In the genomic region with DNA sequence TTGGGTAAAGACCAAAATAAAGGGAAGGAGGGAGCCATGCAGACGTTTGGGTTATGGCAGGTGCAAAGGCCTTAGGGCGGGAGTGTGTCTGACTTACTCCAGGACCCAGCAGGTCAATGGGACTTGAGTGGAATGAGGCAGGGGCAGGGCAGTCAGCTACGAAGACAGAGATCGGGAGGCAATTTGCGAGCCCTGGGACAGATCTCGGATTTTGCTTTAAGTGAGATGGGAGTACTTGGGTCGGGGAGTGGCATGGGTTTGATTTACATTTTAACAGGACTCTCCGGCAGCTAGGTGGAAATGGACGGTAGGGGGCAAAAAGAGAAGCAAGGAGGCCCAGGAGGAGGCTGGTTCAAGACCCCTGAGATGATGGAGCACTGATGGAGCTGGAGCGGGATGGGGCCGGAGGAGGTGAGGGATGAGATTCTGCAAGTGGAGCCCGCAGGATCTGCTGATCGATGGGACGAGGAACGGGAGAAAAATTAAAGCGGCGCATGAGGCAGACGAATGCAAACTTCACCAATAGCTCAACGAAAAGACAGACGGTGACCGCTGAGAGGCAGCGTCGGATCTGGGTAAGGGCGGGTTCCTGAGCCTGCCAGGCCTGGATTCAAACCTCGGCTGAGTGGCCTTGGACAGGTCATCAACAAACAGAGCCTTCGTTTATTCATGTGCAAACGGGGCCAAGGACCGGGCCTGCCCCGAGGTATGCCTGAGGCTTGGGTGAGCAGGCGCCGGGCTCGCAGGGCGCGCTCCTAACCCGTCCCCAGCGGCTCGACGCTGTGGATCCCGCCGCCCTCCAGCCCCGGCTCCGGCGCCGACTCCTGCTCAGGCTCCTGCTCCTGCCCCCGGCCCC, we compare ENCODE assay signal across 1 cellular context.
A peak's percentile ranks its signal among the peaks of the same experiment; 100 is the strongest.
TF ChIP-seq lines count a peak whose summit lies in the region.

No MANE protein-coding gene starts in this region.

TF ChIP-seq in HEK293, 187 proteins besides CTCF, POLR2A, EP300 and RAD21 (continued from another document and continues in another):
- TF ChIP-seq, protein P1, sequence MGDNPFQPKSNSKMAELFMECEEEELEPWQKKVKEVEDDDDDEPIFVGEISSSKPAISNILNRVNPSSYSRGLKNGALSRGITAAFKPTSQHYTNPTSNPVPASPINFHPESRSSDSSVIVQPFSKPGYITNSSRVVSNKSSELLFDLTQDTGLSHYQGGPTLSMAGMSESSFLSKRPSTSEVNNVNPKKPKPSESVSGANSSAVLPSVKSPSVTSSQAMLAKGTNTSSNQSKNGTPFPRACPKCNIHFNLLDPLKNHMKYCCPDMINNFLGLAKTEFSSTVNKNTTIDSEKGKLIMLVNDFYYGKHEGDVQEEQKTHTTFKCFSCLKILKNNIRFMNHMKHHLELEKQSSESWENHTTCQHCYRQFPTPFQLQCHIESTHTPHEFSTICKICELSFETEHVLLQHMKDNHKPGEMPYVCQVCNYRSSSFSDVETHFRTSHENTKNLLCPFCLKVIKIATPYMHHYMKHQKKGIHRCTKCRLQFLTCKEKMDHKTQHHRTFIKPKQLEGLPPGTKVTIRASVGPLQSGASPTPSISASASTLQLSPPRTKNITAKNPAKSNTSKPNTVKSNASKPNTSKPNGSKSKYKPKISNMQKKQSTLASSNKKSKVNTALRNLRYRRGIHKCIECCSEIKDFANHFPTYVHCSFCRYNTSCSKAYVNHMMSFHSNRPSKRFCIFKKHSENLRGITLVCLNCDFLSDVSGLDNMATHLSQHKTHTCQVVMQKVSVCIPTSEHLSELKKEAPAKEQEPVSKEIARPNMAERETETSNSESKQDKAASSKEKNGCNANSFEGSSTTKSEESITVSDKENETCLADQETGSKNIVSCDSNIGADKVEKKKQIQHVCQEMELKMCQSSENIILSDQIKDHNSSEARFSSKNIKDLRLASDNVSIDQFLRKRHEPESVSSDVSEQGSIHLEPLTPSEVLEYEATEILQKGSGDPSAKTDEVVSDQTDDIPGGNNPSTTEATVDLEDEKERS (tag by site-specific recombination; IDR thresholded peaks at IDR 0.05): no peak
- no peak for TF ChIP-seq ZFHX2 (tag by site-specific recombination; conservative IDR thresholded peaks at IDR 0.05)
- no peak for TF ChIP-seq ZNF776 (tag by site-specific recombination; IDR thresholded peaks at IDR 0.05; ENCODE audit: borderline replicate concordance)
- peak; percentile 59; the same call in 1 of the 2 replicates for TF ChIP-seq ZNF394 (tag by site-specific recombination; IDR thresholded peaks at IDR 0.05; ENCODE audit: borderline replicate concordance)
- TF ChIP-seq ZSCAN23 (tag by site-specific recombination; IDR thresholded peaks at IDR 0.05): no peak
- TF ChIP-seq, protein P2, sequence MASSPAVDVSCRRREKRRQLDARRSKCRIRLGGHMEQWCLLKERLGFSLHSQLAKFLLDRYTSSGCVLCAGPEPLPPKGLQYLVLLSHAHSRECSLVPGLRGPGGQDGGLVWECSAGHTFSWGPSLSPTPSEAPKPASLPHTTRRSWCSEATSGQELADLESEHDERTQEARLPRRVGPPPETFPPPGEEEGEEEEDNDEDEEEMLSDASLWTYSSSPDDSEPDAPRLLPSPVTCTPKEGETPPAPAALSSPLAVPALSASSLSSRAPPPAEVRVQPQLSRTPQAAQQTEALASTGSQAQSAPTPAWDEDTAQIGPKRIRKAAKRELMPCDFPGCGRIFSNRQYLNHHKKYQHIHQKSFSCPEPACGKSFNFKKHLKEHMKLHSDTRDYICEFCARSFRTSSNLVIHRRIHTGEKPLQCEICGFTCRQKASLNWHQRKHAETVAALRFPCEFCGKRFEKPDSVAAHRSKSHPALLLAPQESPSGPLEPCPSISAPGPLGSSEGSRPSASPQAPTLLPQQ (tag by site-specific recombination; IDR thresholded peaks at IDR 0.05): peak; percentile 93
- no peak for TF ChIP-seq ZNF768 (tag by site-specific recombination; IDR thresholded peaks at IDR 0.05)
- TF ChIP-seq ZNF121 (tag by site-specific recombination; IDR thresholded peaks at IDR 0.05): peak; percentile 78; the same call in 1 of the 2 replicates
- peak; percentile 28; the same call in 1 of the 2 replicates for TF ChIP-seq KLF9 (tag by site-specific recombination; IDR thresholded peaks at IDR 0.05; ENCODE audit: low read depth)
- TF ChIP-seq, protein P3, sequence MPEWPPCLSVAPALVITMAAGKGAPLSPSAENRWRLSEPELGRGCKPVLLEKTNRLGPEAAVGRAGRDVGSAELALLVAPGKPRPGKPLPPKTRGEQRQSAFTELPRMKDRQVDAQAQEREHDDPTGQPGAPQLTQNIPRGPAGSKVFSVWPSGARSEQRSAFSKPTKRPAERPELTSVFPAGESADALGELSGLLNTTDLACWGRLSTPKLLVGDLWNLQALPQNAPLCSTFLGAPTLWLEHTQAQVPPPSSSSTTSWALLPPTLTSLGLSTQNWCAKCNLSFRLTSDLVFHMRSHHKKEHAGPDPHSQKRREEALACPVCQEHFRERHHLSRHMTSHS (tag by site-specific recombination; IDR thresholded peaks at IDR 0.05): no peak
- peak; percentile 16; the same call in 1 of the 2 replicates for TF ChIP-seq SP2 (tag by site-specific recombination; IDR thresholded peaks at IDR 0.05)
- TF ChIP-seq, protein P4, sequence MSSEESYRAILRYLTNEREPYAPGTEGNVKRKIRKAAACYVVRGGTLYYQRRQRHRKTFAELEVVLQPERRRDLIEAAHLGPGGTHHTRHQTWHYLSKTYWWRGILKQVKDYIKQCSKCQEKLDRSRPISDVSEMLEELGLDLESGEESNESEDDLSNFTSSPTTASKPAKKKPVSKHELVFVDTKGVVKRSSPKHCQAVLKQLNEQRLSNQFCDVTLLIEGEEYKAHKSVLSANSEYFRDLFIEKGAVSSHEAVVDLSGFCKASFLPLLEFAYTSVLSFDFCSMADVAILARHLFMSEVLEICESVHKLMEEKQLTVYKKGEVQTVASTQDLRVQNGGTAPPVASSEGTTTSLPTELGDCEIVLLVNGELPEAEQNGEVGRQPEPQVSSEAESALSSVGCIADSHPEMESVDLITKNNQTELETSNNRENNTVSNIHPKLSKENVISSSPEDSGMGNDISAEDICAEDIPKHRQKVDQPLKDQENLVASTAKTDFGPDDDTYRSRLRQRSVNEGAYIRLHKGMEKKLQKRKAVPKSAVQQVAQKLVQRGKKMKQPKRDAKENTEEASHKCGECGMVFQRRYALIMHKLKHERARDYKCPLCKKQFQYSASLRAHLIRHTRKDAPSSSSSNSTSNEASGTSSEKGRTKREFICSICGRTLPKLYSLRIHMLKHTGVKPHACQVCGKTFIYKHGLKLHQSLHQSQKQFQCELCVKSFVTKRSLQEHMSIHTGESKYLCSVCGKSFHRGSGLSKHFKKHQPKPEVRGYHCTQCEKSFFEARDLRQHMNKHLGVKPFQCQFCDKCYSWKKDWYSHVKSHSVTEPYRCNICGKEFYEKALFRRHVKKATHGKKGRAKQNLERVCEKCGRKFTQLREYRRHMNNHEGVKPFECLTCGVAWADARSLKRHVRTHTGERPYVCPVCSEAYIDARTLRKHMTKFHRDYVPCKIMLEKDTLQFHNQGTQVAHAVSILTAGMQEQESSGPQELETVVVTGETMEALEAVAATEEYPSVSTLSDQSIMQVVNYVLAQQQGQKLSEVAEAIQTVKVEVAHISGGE (tag by site-specific recombination; conservative IDR thresholded peaks at IDR 0.05; ENCODE audit: low read depth): no peak; the same call in 1 of the 2 replicates
- no peak; the same call in 1 of the 2 replicates for TF ChIP-seq ZNF596 (tag by site-specific recombination; IDR thresholded peaks at IDR 0.05)
- TF ChIP-seq ZNF530 (tag by site-specific recombination; IDR thresholded peaks at IDR 0.05; ENCODE audit: low read depth): no peak
- TF ChIP-seq YY2 (tag by site-specific recombination; IDR thresholded peaks at IDR 0.05): no peak
- no peak for TF ChIP-seq ZBTB7A (tag by site-specific recombination; IDR thresholded peaks at IDR 0.05; ENCODE audit: low read depth)
- TF ChIP-seq, protein P5, sequence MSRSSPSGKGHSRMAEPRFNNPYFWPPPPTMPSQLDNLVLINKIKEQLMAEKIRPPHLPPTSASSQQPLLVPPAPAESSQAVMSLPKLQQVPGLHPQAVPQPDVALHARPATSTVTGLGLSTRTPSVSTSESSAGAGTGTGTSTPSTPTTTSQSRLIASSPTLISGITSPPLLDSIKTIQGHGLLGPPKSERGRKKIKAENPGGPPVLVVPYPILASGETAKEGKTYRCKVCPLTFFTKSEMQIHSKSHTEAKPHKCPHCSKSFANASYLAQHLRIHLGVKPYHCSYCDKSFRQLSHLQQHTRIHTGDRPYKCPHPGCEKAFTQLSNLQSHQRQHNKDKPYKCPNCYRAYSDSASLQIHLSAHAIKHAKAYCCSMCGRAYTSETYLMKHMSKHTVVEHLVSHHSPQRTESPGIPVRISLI (tag by site-specific recombination; IDR thresholded peaks at IDR 0.05): no peak
- TF ChIP-seq ZNF133 (tag by site-specific recombination; IDR thresholded peaks at IDR 0.05): no peak
- TF ChIP-seq, protein P6, sequence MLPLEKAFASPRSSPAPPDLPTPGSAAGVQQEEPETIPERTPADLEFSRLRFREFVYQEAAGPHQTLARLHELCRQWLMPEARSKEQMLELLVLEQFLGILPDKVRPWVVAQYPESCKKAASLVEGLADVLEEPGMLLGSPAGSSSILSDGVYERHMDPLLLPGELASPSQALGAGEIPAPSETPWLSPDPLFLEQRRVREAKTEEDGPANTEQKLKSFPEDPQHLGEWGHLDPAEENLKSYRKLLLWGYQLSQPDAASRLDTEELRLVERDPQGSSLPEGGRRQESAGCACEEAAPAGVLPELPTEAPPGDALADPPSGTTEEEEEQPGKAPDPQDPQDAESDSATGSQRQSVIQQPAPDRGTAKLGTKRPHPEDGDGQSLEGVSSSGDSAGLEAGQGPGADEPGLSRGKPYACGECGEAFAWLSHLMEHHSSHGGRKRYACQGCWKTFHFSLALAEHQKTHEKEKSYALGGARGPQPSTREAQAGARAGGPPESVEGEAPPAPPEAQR (tag by site-specific recombination; IDR thresholded peaks at IDR 0.05): 0 out of 2 replicates have a peak, but pooled peaks have one; percentile 33
- no peak for TF ChIP-seq RBAK (tag by site-specific recombination; IDR thresholded peaks at IDR 0.05)
- TF ChIP-seq ZNF544 (tag by site-specific recombination; IDR thresholded peaks at IDR 0.05): no peak
- TF ChIP-seq ZXDB (tag by site-specific recombination; IDR thresholded peaks at IDR 0.05): peak; percentile 43; the same call in 1 of the 2 replicates
- TF ChIP-seq ZNF221 (tag by site-specific recombination; IDR thresholded peaks at IDR 0.05; ENCODE audit: borderline replicate concordance): no peak
- TF ChIP-seq ZNF350 (tag by site-specific recombination; IDR thresholded peaks at IDR 0.05): no peak
- no peak for TF ChIP-seq ZNF548 (tag by site-specific recombination; IDR thresholded peaks at IDR 0.05)
- TF ChIP-seq WT1 (tag by site-specific recombination; IDR thresholded peaks at IDR 0.05): peak; percentile 66
- TF ChIP-seq ZNF24 (tag by site-specific recombination; IDR thresholded peaks at IDR 0.05): peak; percentile 59; the same call in 1 of the 2 replicates
- peak; percentile 56; the same call in 1 of the 2 replicates for TF ChIP-seq ZNF366 (tag by site-specific recombination; conservative IDR thresholded peaks at IDR 0.05)
- no peak for TF ChIP-seq ZNF514 (tag by site-specific recombination; IDR thresholded peaks at IDR 0.05)
- TF ChIP-seq ZNF658 (tag by site-specific recombination; IDR thresholded peaks at IDR 0.05): no peak
- no peak for TF ChIP-seq ZNF112 (tag by site-specific recombination; IDR thresholded peaks at IDR 0.05)
- TF ChIP-seq, protein P7, sequence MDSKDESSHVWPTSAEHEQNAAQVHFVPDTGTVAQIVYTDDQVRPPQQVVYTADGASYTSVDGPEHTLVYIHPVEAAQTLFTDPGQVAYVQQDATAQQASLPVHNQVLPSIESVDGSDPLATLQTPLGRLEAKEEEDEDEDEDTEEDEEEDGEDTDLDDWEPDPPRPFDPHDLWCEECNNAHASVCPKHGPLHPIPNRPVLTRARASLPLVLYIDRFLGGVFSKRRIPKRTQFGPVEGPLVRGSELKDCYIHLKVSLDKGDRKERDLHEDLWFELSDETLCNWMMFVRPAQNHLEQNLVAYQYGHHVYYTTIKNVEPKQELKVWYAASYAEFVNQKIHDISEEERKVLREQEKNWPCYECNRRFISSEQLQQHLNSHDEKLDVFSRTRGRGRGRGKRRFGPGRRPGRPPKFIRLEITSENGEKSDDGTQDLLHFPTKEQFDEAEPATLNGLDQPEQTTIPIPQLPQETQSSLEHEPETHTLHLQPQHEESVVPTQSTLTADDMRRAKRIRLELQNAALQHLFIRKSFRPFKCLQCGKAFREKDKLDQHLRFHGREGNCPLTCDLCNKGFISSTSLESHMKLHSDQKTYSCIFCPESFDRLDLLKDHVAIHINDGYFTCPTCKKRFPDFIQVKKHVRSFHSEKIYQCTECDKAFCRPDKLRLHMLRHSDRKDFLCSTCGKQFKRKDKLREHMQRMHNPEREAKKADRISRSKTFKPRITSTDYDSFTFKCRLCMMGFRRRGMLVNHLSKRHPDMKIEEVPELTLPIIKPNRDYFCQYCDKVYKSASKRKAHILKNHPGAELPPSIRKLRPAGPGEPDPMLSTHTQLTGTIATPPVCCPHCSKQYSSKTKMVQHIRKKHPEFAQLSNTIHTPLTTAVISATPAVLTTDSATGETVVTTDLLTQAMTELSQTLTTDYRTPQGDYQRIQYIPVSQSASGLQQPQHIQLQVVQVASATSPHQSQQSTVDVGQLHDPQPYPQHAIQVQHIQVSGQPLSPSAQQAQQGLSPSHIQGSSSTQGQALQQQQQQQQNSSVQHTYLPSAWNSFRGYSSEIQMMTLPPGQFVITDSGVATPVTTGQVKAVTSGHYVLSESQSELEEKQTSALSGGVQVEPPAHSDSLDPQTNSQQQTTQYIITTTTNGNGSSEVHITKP (tag by site-specific recombination; IDR thresholded peaks at IDR 0.05): peak; percentile 86
- no peak for TF ChIP-seq ZNF747 (tag by site-specific recombination; IDR thresholded peaks at IDR 0.05)
- 0 out of 2 replicates have a peak, but pooled peaks have one; percentile 12 for TF ChIP-seq ZNF843 (tag by site-specific recombination; IDR thresholded peaks at IDR 0.05)
- TF ChIP-seq, protein P8, sequence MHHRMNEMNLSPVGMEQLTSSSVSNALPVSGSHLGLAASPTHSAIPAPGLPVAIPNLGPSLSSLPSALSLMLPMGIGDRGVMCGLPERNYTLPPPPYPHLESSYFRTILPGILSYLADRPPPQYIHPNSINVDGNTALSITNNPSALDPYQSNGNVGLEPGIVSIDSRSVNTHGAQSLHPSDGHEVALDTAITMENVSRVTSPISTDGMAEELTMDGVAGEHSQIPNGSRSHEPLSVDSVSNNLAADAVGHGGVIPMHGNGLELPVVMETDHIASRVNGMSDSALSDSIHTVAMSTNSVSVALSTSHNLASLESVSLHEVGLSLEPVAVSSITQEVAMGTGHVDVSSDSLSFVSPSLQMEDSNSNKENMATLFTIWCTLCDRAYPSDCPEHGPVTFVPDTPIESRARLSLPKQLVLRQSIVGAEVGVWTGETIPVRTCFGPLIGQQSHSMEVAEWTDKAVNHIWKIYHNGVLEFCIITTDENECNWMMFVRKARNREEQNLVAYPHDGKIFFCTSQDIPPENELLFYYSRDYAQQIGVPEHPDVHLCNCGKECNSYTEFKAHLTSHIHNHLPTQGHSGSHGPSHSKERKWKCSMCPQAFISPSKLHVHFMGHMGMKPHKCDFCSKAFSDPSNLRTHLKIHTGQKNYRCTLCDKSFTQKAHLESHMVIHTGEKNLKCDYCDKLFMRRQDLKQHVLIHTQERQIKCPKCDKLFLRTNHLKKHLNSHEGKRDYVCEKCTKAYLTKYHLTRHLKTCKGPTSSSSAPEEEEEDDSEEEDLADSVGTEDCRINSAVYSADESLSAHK (tag by site-specific recombination; IDR thresholded peaks at IDR 0.05): 0 out of 2 replicates have a peak, but pooled peaks have one; percentile 15
- TF ChIP-seq ZNF76 (tag by site-specific recombination; IDR thresholded peaks at IDR 0.05; ENCODE audit: borderline replicate concordance, low read depth): no peak
- TF ChIP-seq ZFP69B (tag by site-specific recombination; IDR thresholded peaks at IDR 0.05): peak; percentile 92
- TF ChIP-seq HOXA7 (CRISPR knock-in tag; IDR thresholded peaks at IDR 0.05; ENCODE audit: borderline replicate concordance): no peak
- TF ChIP-seq ZNF549 (tag by site-specific recombination; IDR thresholded peaks at IDR 0.05): no peak
- 0 out of 2 replicates have a peak, but pooled peaks have one; percentile 5 for TF ChIP-seq OSR2 (tag by site-specific recombination; IDR thresholded peaks at IDR 0.05)
